Comparison of ENCODE assay signal across 19 cellular contexts in the genomic region with DNA sequence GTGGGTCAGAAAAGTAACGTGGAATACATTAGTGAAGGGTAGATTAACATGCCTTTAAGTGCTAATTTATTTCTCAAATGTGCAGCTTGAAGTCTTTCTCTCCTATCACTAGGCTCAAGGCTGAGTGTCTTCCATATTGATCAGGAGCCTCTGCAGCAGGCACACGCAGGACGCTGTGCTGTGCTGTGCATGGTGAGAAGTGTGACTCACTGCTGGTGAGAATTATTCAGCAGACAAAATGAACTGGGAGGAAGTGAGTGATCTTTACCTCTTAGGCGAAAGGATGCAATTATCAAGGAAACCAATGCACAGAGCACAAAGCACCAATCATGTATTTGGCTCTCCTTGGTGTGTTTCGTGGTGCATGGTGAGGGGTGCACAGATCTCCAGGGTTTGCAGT.
DNase-seq lines count a peak whose midpoint lies in the region; FAIRE-seq and TF ChIP-seq lines count a peak whose summit lies in the region.
"Had no signal": no experiment of that assay in that cellular context is flagged by ENCODE, and none has a peak within 500 bp of the region (broad histone marks: within the 10 kb centered on the region; RNA-seq: fewer than 3 reads in every experiment).

No MANE protein-coding gene starts in this region.

- TF ChIP-seq CTCF in coronary artery (IDR thresholded peaks at IDR 0.05): no peak

- peak; percentile 44 for FAIRE-seq in urothelium cell line (lab: Jason Lieb, UNC)
- FAIRE-seq: GM12891 had no signal

- DNase-seq in DMS53 (lab: John Stamatoyannopoulos, UW) (peak; percentile 12), DMS53 treated with DMSO at 0.1 percent for 48 hours (lab: John Stamatoyannopoulos, UW; ENCODE audit: unreplicated experiment) (no peak), coronary artery (ENCODE audit: low spot score) (peak; percentile 9), urothelium cell line (ENCODE audit: low spot score) (no peak), DMS114 treated with DMSO at 0.1 percent for 48 hours (lab: John Stamatoyannopoulos, UW; ENCODE audit: unreplicated experiment) (no peak), NCI-H2196 treated with DMSO at 0.1 percent for 48 hours (lab: John Stamatoyannopoulos, UW; ENCODE audit: unreplicated experiment) (no peak)
- peak; percentile 30 for DNase-seq in stimulated activated CD4-positive, alpha-beta T cell treated with anti-CD3 and anti-CD28 coated beads, Interleukin-1b, Interleukin-23, amount 100 ng/mL, for 48 hours
- DNase-seq in stimulated activated CD4-positive, alpha-beta T cell treated with anti-CD3 and anti-CD28 coated beads, Interleukin-12 subunit alpha, Interleukin-12 subunit beta, amount 100 ng/mL, for 4 hours: no peak
- DNase-seq: activated effector memory CD4-positive, alpha-beta T cell treated with Interleukin-2 at 50 U/mL for 16 hours; BE2C; HFFc6; KG1; naive thymus-derived CD4-positive, alpha-beta T cell; NCI-H1105 treated with DMSO at 0.1 percent for 48 hours; NCI-H2171; NCI-H748 treated with DMSO at 0.1 percent for 48 hours had no signal

- no peak overlapping the region for H3K27ac ChIP-seq in coronary artery
- H3K27ac ChIP-seq: 22Rv1, RWPE1 had no signal

- no peak overlapping the region for H3K4me3 ChIP-seq in coronary artery

Comparison
In these comparisons a context has a peak if more than half of its experiments do, and no peak if none do; other contexts are left out.
1. DNase-seq: peak in DMS53 (single experiment), stimulated activated CD4-positive, alpha-beta T cell treated with anti-CD3 and anti-CD28 coated beads, Interleukin-1b, Interleukin-23, amount 100 ng/mL, for 48 hours (single experiment) and coronary artery (single experiment); none in DMS53 treated with DMSO at 0.1 percent for 48 hours (single experiment), stimulated activated CD4-positive, alpha-beta T cell treated with anti-CD3 and anti-CD28 coated beads, Interleukin-12 subunit alpha, Interleukin-12 subunit beta, amount 100 ng/mL, for 4 hours (single experiment), urothelium cell line (single experiment), DMS114 treated with DMSO at 0.1 percent for 48 hours (single experiment) and NCI-H2196 treated with DMSO at 0.1 percent for 48 hours (single experiment).